In the genomic region with DNA sequence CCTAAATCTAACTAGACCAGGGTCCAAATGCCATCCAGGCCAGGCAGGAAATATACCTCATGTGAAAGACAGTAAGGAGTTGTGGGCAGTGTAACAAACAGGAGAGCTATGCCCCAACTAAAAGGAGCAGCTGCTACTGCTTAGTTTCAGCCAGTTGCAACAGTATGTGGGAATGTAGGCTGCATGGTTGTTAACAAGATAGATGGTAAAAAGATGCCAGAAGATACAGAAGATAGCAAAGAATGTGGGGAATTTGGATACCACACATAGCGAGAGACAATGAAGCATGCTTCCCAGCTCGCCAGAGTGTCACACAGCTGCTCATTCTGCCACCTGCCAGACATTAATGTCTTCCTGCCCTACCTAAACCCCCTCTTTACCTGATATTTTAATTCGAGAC, we compare ENCODE assay signal across 1 cellular context.
TF ChIP-seq lines count a peak whose summit lies in the region.

No MANE protein-coding gene starts in this region.

TF ChIP-seq in GM23338, 12 proteins besides CTCF, POLR2A, EP300 and RAD21 (continued from another document):
- TF ChIP-seq ZNF462 (CRISPR knock-in tag; IDR thresholded peaks at IDR 0.05) (peak; percentile 36; the same call in 1 of the 2 replicates), EZH2 (IDR thresholded peaks at IDR 0.05; ENCODE audit: low read depth, unreplicated experiment) (no peak), ZNF114 (CRISPR knock-in tag; IDR thresholded peaks at IDR 0.05) (no peak), EZH2phosphoT487 (IDR thresholded peaks at IDR 0.05; ENCODE audit: unreplicated experiment) (no peak), ZNF331 (CRISPR knock-in tag; IDR thresholded peaks at IDR 0.05; ENCODE audit: low read depth) (no peak), ETS1 (IDR thresholded peaks at IDR 0.05) (no peak), REST (IDR thresholded peaks at IDR 0.05; ENCODE audit: unreplicated experiment) (no peak), CREB1 (CRISPR knock-in tag; IDR thresholded peaks at IDR 0.05; ENCODE audit: low read depth) (no peak)
